In genomic region chr22:22408731-22409696, GRCh38 we compare ENCODE assay signal across 1 cellular context.
TF ChIP-seq lines count a peak whose summit lies in the region.

No MANE protein-coding gene starts in this region.

TF ChIP-seq in K562, 482 proteins besides CTCF, POLR2A, EP300 and RAD21 (continued from another document):
- TF ChIP-seq IRF9 (tag; IDR thresholded peaks at IDR 0.05): no peak
- TF ChIP-seq C11orf30 (IDR thresholded peaks at IDR 0.05; ENCODE audit: low read depth): no peak
- TF ChIP-seq, protein P1, sequence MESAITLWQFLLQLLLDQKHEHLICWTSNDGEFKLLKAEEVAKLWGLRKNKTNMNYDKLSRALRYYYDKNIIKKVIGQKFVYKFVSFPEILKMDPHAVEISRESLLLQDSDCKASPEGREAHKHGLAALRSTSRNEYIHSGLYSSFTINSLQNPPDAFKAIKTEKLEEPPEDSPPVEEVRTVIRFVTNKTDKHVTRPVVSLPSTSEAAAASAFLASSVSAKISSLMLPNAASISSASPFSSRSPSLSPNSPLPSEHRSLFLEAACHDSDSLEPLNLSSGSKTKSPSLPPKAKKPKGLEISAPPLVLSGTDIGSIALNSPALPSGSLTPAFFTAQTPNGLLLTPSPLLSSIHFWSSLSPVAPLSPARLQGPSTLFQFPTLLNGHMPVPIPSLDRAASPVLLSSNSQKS (CRISPR knock-in tag; IDR thresholded peaks at IDR 0.05): no peak
